In genomic region chr14:73761621-73762355, GRCh38 we compare ENCODE assay signal across 1 cellular context.
A peak's percentile ranks its signal among the peaks of the same experiment; 100 is the strongest.
TF ChIP-seq lines count a peak whose summit lies in the region.

No MANE protein-coding gene starts in this region.

TF ChIP-seq in GM12878, 131 proteins besides CTCF, POLR2A, EP300 and RAD21 (continued from another document):
- TF ChIP-seq CUX1 (IDR thresholded peaks at IDR 0.05; ENCODE audit: insufficient replicate concordance, low read depth, low read length) (no peak), ZBTB4 (CRISPR knock-in tag; IDR thresholded peaks at IDR 0.05) (no peak), ZBTB33 (IDR thresholded peaks at IDR 0.05) (no peak), CHD1 (IDR thresholded peaks at IDR 0.05; ENCODE audit: low read depth, low read length) (no peak), NR2F1 (conservative IDR thresholded peaks at IDR 0.05) (peak; percentile 69), RB1 (IDR thresholded peaks at IDR 0.05; ENCODE audit: borderline replicate concordance) (no peak), ZSCAN29 (IDR thresholded peaks at IDR 0.05) (no peak), ZNF207 (IDR thresholded peaks at IDR 0.05; ENCODE audit: borderline replicate concordance) (0 out of 2 replicates have a peak, but pooled peaks have one; percentile 36), NFXL1 (IDR thresholded peaks at IDR 0.05; ENCODE audit: borderline replicate concordance) (no peak), RELB (IDR thresholded peaks at IDR 0.05; ENCODE audit: low read depth) (no peak), ZNF274 (IDR thresholded peaks at IDR 0.05; ENCODE audit: insufficient read depth, insufficient read length) (no peak), SPI1 (IDR thresholded peaks at IDR 0.05; ENCODE audit: borderline replicate concordance, insufficient read depth, low read depth, low read length) (peak; percentile 77), BRCA1 (IDR thresholded peaks at IDR 0.05; ENCODE audit: low read depth, low read length) (no peak), CREM (IDR thresholded peaks at IDR 0.05; ENCODE audit: low read depth) (peak; percentile 29; the same call in 1 of the 2 replicates), SIX5 (IDR thresholded peaks at IDR 0.05; ENCODE audit: low read depth, low read length, severe bottlenecking) (no peak), POLR2AphosphoS2 (IDR thresholded peaks at IDR 0.05; ENCODE audit: low read depth, low read length) (no peak), TBL1XR1 (IDR thresholded peaks at IDR 0.05; ENCODE audit: low read depth, low read length) (no peak), BCL3 (IDR thresholded peaks at IDR 0.05; ENCODE audit: borderline replicate concordance, insufficient read depth, low read depth, low read length, poor library complexity, severe bottlenecking) (peak; percentile 32), ZZZ3 (IDR thresholded peaks at IDR 0.05; ENCODE audit: control insufficient read depth, insufficient read length, low read depth) (no peak), LARP7 (IDR thresholded peaks at IDR 0.05) (no peak), SUPT20H (IDR thresholded peaks at IDR 0.05; ENCODE audit: borderline replicate concordance, control insufficient read depth, low read depth, low read length) (no peak), IRF4 (IDR thresholded peaks at IDR 0.05; ENCODE audit: low read depth, low read length) (no peak), SREBF2 (IDR thresholded peaks at IDR 0.05; ENCODE audit: low read length) (no peak), HDAC2 (IDR thresholded peaks at IDR 0.05) (no peak), IKZF2 (IDR thresholded peaks at IDR 0.05) (no peak; a peak in 1 of 4 replicates), E2F8 (IDR thresholded peaks at IDR 0.05; ENCODE audit: low read depth, partially characterized antibody) (no peak), POLR2AphosphoS5 (IDR thresholded peaks at IDR 0.05; ENCODE audit: low read length) (peak; percentile 15; the same call in 1 of the 2 replicates)
TF ChIP-seq in GM12878: peak in this region for 13.
